ENCODE assay signal across 16 cellular contexts in genomic region chr2:38167968-38168350, GRCh38.
DNase-seq lines count a peak whose midpoint lies in the region; ATAC-seq and TF ChIP-seq lines count a peak whose summit lies in the region.
"Had no signal": no experiment of that assay in that cellular context is flagged by ENCODE, and none has a peak within 500 bp of the region (broad histone marks: within the 10 kb centered on the region; RNA-seq: fewer than 3 reads in every experiment).

No MANE protein-coding gene starts in this region.

- H3K27ac ChIP-seq in IMR-90 (ENCODE audit: insufficient read depth, low read length) (no peak overlapping the region), prostate gland (peak overlapping the region in 1 of 2 donors; percentile 2), tibial nerve (peak overlapping the region in 3 of 4 donors; percentile 41 to 76 (median 74)), osteoblast (ENCODE audit: low read depth, low read length) (no peak overlapping the region)
- H3K27ac ChIP-seq: BLaER1 treated with 17β-estradiol and CSF1 and Interleukin-3, amounts not matched to agents 10 nM and 100 nM; GM23248 had no signal

- H3K27me3 ChIP-seq in IMR-90 (ENCODE audit: control insufficient read depth, insufficient read depth, low read length), result peaks cover 11% of the 10 kb centered on the region
- no peaks in the 10 kb centered on the region for H3K27me3 ChIP-seq in prostate gland (replicated peaks; ENCODE audit: insufficient read depth)
- H3K27me3 ChIP-seq in tibial nerve, result no peaks in the 10 kb centered on the region
- H3K27me3 ChIP-seq in osteoblast (ENCODE audit: insufficient read depth, low read length), result no peaks in the 10 kb centered on the region
- H3K27me3 ChIP-seq: BLaER1 treated with 17β-estradiol and CSF1 and Interleukin-3, amounts not matched to agents 10 nM and 100 nM had no signal

- dilution Hi-C loops in IMR-90 (cut with HindIII; ENCODE audit: low sequenced_read_pairs, unreplicated experiment), result no loop called here

- intact Hi-C loops in IMR-90 (cut with micrococcal nuclease), result no loop called here
- intact Hi-C loops in prostate gland (cut with DNase I), result no loop called here

- no peak overlapping the region for H2AFZ ChIP-seq in IMR-90 (replicated peaks; ENCODE audit: low read length, poor library complexity)
- H2AFZ ChIP-seq in osteoblast (ENCODE audit: low read length), result no peak overlapping the region
- H2AFZ ChIP-seq: GM23248 had no signal

- H2BK5ac ChIP-seq in IMR-90 (ENCODE audit: low read depth, low read length, poor library complexity, severe bottlenecking), result no peak overlapping the region

- H2BK20ac ChIP-seq in IMR-90 (ENCODE audit: low read depth, low read length), result peak overlapping the region; percentile 93; the same call in 1 of the 2 replicates

- H4K91ac ChIP-seq in IMR-90 (ENCODE audit: insufficient read depth, low read depth, low read length), result no peak overlapping the region; the same call in 1 of the 2 replicates

- H3K36me3 ChIP-seq in IMR-90 (ENCODE audit: control insufficient read depth, insufficient read depth, low read length) (no peaks in the 10 kb centered on the region), prostate gland (no peaks in the 10 kb centered on the region), tibial nerve (no peaks in the 10 kb centered on the region), osteoblast (ENCODE audit: insufficient read depth, low read length) (no peaks in the 10 kb centered on the region)
- H3K36me3 ChIP-seq: BLaER1 treated with 17β-estradiol and CSF1 and Interleukin-3, amounts not matched to agents 10 nM and 100 nM had no signal

- in situ Hi-C loops in IMR-90 (cut with MboI; ENCODE audit: low sequenced_read_pairs), result no loop called here

- H4K8ac ChIP-seq in IMR-90 (ENCODE audit: low read depth in 2 of 2, low read length in 2 of 2), result 0 out of 4 replicates have a peak overlapping the region, but pooled peaks of 1 of the 2 experiments have one; percentile 30

- POLR2A ChIA-PET in IMR-90 (lab: Charles Lee; ENCODE audit: unreplicated experiment), result no interaction called here

- no peaks in the 10 kb centered on the region for H3K79me1 ChIP-seq in IMR-90 (ENCODE audit: low read depth in 1 of 2, low read length in 2 of 2)

- no peak for TF ChIP-seq RAD21 in IMR-90 (IDR thresholded peaks at IDR 0.05; ENCODE audit: low read length)

- H4K5ac ChIP-seq in IMR-90 (ENCODE audit: low read depth, low read length), result peak overlapping the region; percentile 72; the same call in 1 of the 2 replicates

- H4K20me1 ChIP-seq in IMR-90 (ENCODE audit: insufficient read depth, low read length), result no peaks in the 10 kb centered on the region
- no peaks in the 10 kb centered on the region for H4K20me1 ChIP-seq in osteoblast (ENCODE audit: insufficient read depth, low read length)
- H4K20me1 ChIP-seq: BLaER1 treated with 17β-estradiol and CSF1 and Interleukin-3, amounts not matched to agents 10 nM and 100 nM had no signal

- H3K9ac ChIP-seq in IMR-90 (ENCODE audit: low read depth, low read length), result no peak overlapping the region
- H3K9ac ChIP-seq: BLaER1 treated with 17β-estradiol and CSF1 and Interleukin-3, amounts not matched to agents 10 nM and 100 nM; GM23248 had no signal

- H3K14ac ChIP-seq in IMR-90 (replicated peaks; ENCODE audit: low read depth, low read length), result no peak overlapping the region

- H3K79me2 ChIP-seq in osteoblast (ENCODE audit: insufficient read depth, low read length), result no peaks in the 10 kb centered on the region

- CTCF ChIA-PET in IMR-90 (lab: Yijun Ruan, JAX), result no interaction called here

- H2BK120ac ChIP-seq in IMR-90 (ENCODE audit: low read depth, low read length), result peak overlapping the region; percentile 47; the same call in 1 of the 2 replicates

- peak overlapping the region; percentile 75; the same call in 1 of the 2 replicates for H2AK5ac ChIP-seq in IMR-90 (ENCODE audit: low read depth, low read length)

- H3K56ac ChIP-seq in IMR-90 (ENCODE audit: extremely low read depth, insufficient read depth, low read length), result no peak overlapping the region

- H3K4ac ChIP-seq in IMR-90 (ENCODE audit: low read depth, low read length), result peak overlapping the region; percentile 19; the same call in 1 of the 2 replicates

- TF ChIP-seq EP300 in tibial nerve (IDR thresholded peaks at IDR 0.05), result no peak

- H3K4me3 ChIP-seq in IMR-90 (ENCODE audit: insufficient read depth, low read depth, low read length) (no peak overlapping the region), fibroblast of villous mesenchyme (ENCODE audit: low read depth, low read length) (no peak overlapping the region), prostate gland (no peak overlapping the region), tibial nerve (no peak overlapping the region), osteoblast (ENCODE audit: insufficient read depth, low read length) (no peak overlapping the region)
- H3K4me3 ChIP-seq: BLaER1 treated with 17β-estradiol and CSF1 and Interleukin-3, amounts not matched to agents 10 nM and 100 nM; GM23248 had no signal

- no peak overlapping the region for H2AK9ac ChIP-seq in IMR-90 (replicated peaks; ENCODE audit: low read depth, low read length, poor library complexity)

- DNase-seq in IMR-90 (no peak), fibroblast of villous mesenchyme (ENCODE audit: low read depth) (peak; percentile 79), prostate gland (ENCODE audit: low spot score) (peak; percentile 16), tibial nerve (ENCODE audit: low spot score in 2 of 2) (no peak), osteoblast (ENCODE audit: insufficient read length, low spot score, missing footprints) (no peak), GM03348 (ENCODE audit: low spot score) (no peak)
- DNase-seq: 8988T; CD8-positive, alpha-beta T cell; GM23248; NCI-H1105; NCI-H1694; NCI-H2107; NCI-H510A treated with DMSO at 0.1 percent for 48 hours had no signal

- H2BK15ac ChIP-seq in IMR-90 (ENCODE audit: low read depth, low read length), result peak overlapping the region; percentile 68; the same call in 1 of the 3 replicates

- no CpG with 5 or more reads among the region's 2 CpGs for WGBS in IMR-90 (ENCODE audit: extremely low coverage in 2 of 2, insufficient read length in 1 of 2), 2 experiments
- WGBS in prostate gland, result 19% methylated on average over 2 of the region's 2 CpGs
- WGBS in tibial nerve, 2 donors, result 43 to 53% methylated on average over 2 of the region's 2 CpGs

- peak overlapping the region; percentile 77 for H3K18ac ChIP-seq in IMR-90 (ENCODE audit: low read depth, low read length)

- no peak for ATAC-seq in IMR-90 (ENCODE audit: low read depth)
- ATAC-seq in esophagus mucosa, result no peak
- no peak for ATAC-seq in HG02885 (IDR thresholded peaks at IDR 0.05; ENCODE audit: poor library complexity, unreplicated experiment)
- ATAC-seq: CD8-positive, alpha-beta T cell had no signal

- H3K4me1 ChIP-seq in IMR-90 (ENCODE audit: control insufficient read depth, insufficient read depth, low read length) (peaks cover 12% of the 10 kb centered on the region), prostate gland (replicated peaks) (no peaks in the 10 kb centered on the region), tibial nerve (peaks cover 0 to 39% (median 0%) of the 10 kb centered on the region in 4 donors), osteoblast (ENCODE audit: insufficient read depth, low read length) (peaks cover 16% of the 10 kb centered on the region)
- H3K4me1 ChIP-seq: BLaER1 treated with 17β-estradiol and CSF1 and Interleukin-3, amounts not matched to agents 10 nM and 100 nM had no signal

- 0 out of 2 replicates have a peak, but pooled peaks cover 7% of the 10 kb centered on the region for H3K9me1 ChIP-seq in IMR-90 (ENCODE audit: insufficient read depth, low read length)

- 0 out of 2 replicates have a peak, but pooled peaks cover 2% of the 10 kb centered on the region for H3K9me3 ChIP-seq in IMR-90 (ENCODE audit: control insufficient read depth, insufficient read depth, low read length)
- H3K9me3 ChIP-seq in prostate gland, result no peaks in the 10 kb centered on the region
- H3K9me3 ChIP-seq in tibial nerve, result no peaks in the 10 kb centered on the region
- no peaks in the 10 kb centered on the region for H3K9me3 ChIP-seq in osteoblast (ENCODE audit: low read depth, low read length)

- H3K4me2 ChIP-seq in IMR-90 (ENCODE audit: low read depth, low read length) (no peak overlapping the region), osteoblast (ENCODE audit: insufficient read depth, low read length) (no peak overlapping the region)
- H3K4me2 ChIP-seq: BLaER1 treated with 17β-estradiol and CSF1 and Interleukin-3, amounts not matched to agents 10 nM and 100 nM had no signal

- no peak for TF ChIP-seq CTCF in IMR-90 (conservative IDR thresholded peaks at IDR 0.05; ENCODE audit: low read depth, low read length)
- no peak for TF ChIP-seq CTCF in fibroblast of villous mesenchyme (IDR thresholded peaks at IDR 0.05; ENCODE audit: insufficient read depth, low read depth, low read length)
- TF ChIP-seq CTCF in prostate gland (IDR thresholded peaks at IDR 0.05), result no peak
- TF ChIP-seq CTCF in tibial nerve (IDR thresholded peaks at IDR 0.05), result no peak
- TF ChIP-seq CTCF in osteoblast (IDR thresholded peaks at IDR 0.05; ENCODE audit: extremely low read depth, low read depth, low read length), result no peak

- no peak overlapping the region for H3K23ac ChIP-seq in IMR-90 (ENCODE audit: low read depth, low read length)

- TF ChIP-seq POLR2A in IMR-90 (IDR thresholded peaks at IDR 0.05; ENCODE audit: low read depth, low read length) (no peak), prostate gland (IDR thresholded peaks at IDR 0.05) (no peak), tibial nerve (IDR thresholded peaks at IDR 0.05) (no peak)

- BruUV-seq in IMR-90 (replicated peaks; lab: Mats Ljungman, UMichigan), result no TSS peak

TF ChIP-seq in IMR-90, 13 proteins besides CTCF, POLR2A, EP300 and RAD21:
- TF ChIP-seq BHLHE40 (IDR thresholded peaks at IDR 0.05; ENCODE audit: low read depth, low read length), result no peak
- TF ChIP-seq FOS (IDR thresholded peaks at IDR 0.05; ENCODE audit: low read depth, low read length), result no peak
- TF ChIP-seq MAFK (IDR thresholded peaks at IDR 0.05; ENCODE audit: low read depth, low read length), result no peak
- no peak for TF ChIP-seq RFX5 (IDR thresholded peaks at IDR 0.05; ENCODE audit: low read depth, low read length)

Comparison
In these comparisons a context has a peak if more than half of its experiments do, and no peak if none do; other contexts are left out.
1. DNase-seq: peak in fibroblast of villous mesenchyme (single experiment) and prostate gland (single experiment); none in IMR-90 (single experiment), tibial nerve (0 of 2), osteoblast (single experiment) and GM03348 (single experiment).
2. H3K27ac ChIP-seq: peak in tibial nerve (3 of 4); none in IMR-90 (single experiment) and osteoblast (single experiment).